9 cellular contexts compared by ENCODE assay signal in the genomic region with DNA sequence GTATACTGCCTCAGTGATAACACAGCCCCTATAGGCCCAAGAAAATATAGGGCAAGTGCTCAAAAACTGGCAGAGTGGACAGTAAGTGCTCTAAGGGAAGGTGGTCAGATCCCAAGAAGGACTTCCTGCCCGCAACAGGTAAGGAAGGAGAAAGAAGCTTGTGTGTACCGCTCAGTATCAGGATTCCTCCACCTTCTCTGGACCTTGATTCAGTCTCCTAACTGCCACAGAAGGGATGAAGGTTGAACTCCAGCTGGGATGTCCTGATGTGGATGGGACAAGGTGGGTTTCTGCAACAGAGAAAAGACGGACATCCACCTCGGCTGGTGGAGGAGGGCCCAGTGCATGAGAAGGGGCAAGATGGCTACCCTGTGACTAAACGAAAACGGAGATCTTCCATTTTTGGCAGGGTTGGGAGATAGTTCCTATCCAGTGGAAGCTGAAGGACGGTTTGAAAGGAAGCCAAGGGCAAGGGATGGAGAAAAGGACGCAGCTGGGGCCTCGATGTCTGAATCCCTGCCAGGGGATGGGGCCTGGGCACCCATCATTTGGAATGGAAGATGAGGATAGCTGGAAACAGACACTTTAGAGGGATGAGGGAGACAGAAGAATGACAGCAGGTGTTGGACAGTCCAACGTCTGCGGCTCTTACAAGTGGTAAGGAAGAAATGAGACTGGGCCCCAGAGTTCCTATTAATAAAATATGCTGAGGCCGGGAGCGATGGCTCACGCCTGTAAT. TPM values are rescaled to one million over a fixed set of nuclear protein-coding genes. Genes with fewer than 3 reads are reported as not detected.
DNase-seq lines count a peak whose midpoint lies in the region; FAIRE-seq and TF ChIP-seq lines count a peak whose summit lies in the region.
"Had no signal": no experiment of that assay in that cellular context is flagged by ENCODE, and none has a peak within 500 bp of the region (broad histone marks: within the 10 kb centered on the region; RNA-seq: fewer than 3 reads in every experiment).

No MANE protein-coding gene starts in this region.

- H2AFZ ChIP-seq in astrocyte (ENCODE audit: low read depth, low read length), result no peak overlapping the region

- H3K4me3 ChIP-seq in AG10803 (ENCODE audit: low read length), result peak overlapping the region; percentile 12; the same call in 1 of the 2 replicates
- peak overlapping the region; percentile 77 for H3K4me3 ChIP-seq in HL-60 (replicated peaks; ENCODE audit: insufficient read depth, low read length)
- no peak overlapping the region for H3K4me3 ChIP-seq in astrocyte (ENCODE audit: insufficient read depth, low read depth, low read length)
- H3K4me3 ChIP-seq in mucosa of stomach (ENCODE audit: low read length), result no peak overlapping the region

- no peaks in the 10 kb centered on the region for H3K27me3 Mint-ChIP-seq in astrocyte (ENCODE audit: low read depth, unreplicated experiment)

- peaks cover 5% of the 10 kb centered on the region for H3K4me1 Mint-ChIP-seq in astrocyte (ENCODE audit: low read depth, unreplicated experiment)

- no peaks in the 10 kb centered on the region for H3K9me3 Mint-ChIP-seq in astrocyte (ENCODE audit: unreplicated experiment)

- peak overlapping the region; percentile 97 for H3K4me3 Mint-ChIP-seq in astrocyte (ENCODE audit: unreplicated experiment)

- DNase-seq in AG10803 (ENCODE audit: low read depth) (no peak), HL-60 (ENCODE audit: low read depth in 1 of 2, low spot score in 1 of 2) (no peak), astrocyte (ENCODE audit: low read depth) (no peak), NCI-H146 (lab: John Stamatoyannopoulos, UW) (no peak), NCI-H1092 treated with DMSO at 0.1 percent for 48 hours (lab: John Stamatoyannopoulos, UW) (no peak), retina (no peak), SK-N-DZ (ENCODE audit: low spot score) (no peak)
- DNase-seq: NCI-H2171 had no signal

- H3K9me3 ChIP-seq in astrocyte (ENCODE audit: insufficient read depth, low read depth, low read length), result no peaks in the 10 kb centered on the region
- H3K9me3 ChIP-seq in mucosa of stomach (ENCODE audit: control insufficient read depth, low read length), result no peaks in the 10 kb centered on the region

- H3K27me3 ChIP-seq in HL-60 (ENCODE audit: insufficient read depth, poor library complexity, severe bottlenecking), result no peaks in the 10 kb centered on the region
- no peaks in the 10 kb centered on the region for H3K27me3 ChIP-seq in astrocyte (ENCODE audit: insufficient read depth, low read length)
- H3K27me3 ChIP-seq in mucosa of stomach (ENCODE audit: control insufficient read depth, insufficient read depth, low read length), result no peaks in the 10 kb centered on the region

- H3K36me3 ChIP-seq in astrocyte (ENCODE audit: insufficient read depth, low read length), result peaks cover 6% of the 10 kb centered on the region
- no peaks in the 10 kb centered on the region for H3K36me3 ChIP-seq in mucosa of stomach (ENCODE audit: control insufficient read depth, insufficient read depth, low read length)

- H3K79me2 ChIP-seq in astrocyte (ENCODE audit: insufficient read depth, low read length), result peaks cover 64% of the 10 kb centered on the region

- H3K27ac Mint-ChIP-seq in astrocyte (ENCODE audit: unreplicated experiment), result peak overlapping the region; percentile 95

- H3K9ac ChIP-seq in astrocyte (ENCODE audit: low read length) (no peak overlapping the region), mucosa of stomach (ENCODE audit: low read length) (peak overlapping the region; percentile 78)

- H4K20me1 ChIP-seq in astrocyte (ENCODE audit: insufficient read depth, low read length), result peaks cover 45% of the 10 kb centered on the region

- H3K36me3 Mint-ChIP-seq in astrocyte (ENCODE audit: low read depth, unreplicated experiment), result peaks cover 17% of the 10 kb centered on the region

- H3K4me1 ChIP-seq in astrocyte (ENCODE audit: insufficient read depth, low read length), result peaks cover 6% of the 10 kb centered on the region
- H3K4me1 ChIP-seq in mucosa of stomach (ENCODE audit: control insufficient read depth, insufficient read depth, low read length), result peaks cover 15% of the 10 kb centered on the region

- H3K4me2 ChIP-seq in astrocyte (ENCODE audit: low read length), result peak overlapping the region; percentile 98

- TF ChIP-seq CTCF in AG10803 (conservative IDR thresholded peaks at IDR 0.05; ENCODE audit: low read length) (no peak), HL-60 (IDR thresholded peaks at IDR 0.05; ENCODE audit: insufficient read depth, low read length) (no peak), astrocyte (IDR thresholded peaks at IDR 0.05; ENCODE audit: insufficient read depth, low read depth, low read length) (no peak)

- H3K27ac ChIP-seq in HL-60 (replicated peaks) (peak overlapping the region; percentile 99), astrocyte (ENCODE audit: low read depth, low read length) (peak overlapping the region; percentile 15)

- no peak for FAIRE-seq in astrocyte (lab: Jason Lieb, UNC)

RNA-seq across cellular contexts. Expression of gene ATF5, which starts 1.3 kb away (rescaled TPM):
- 30.8 and 35.5 TPM in 2 replicates for total RNA-seq in astrocyte
- 1.9 and 3.8 TPM in 2 replicates for polyA plus RNA-seq in SK-N-DZ (2014; cell fraction: cytosol; rRNA removed)
- polyA plus RNA-seq in SK-N-DZ (2014; cell fraction: nucleus; rRNA removed), result 1.3 and 3.4 TPM in 2 replicates

RNA-seq across cellular contexts. Expression of gene NUP62, which starts 1.6 kb away (rescaled TPM):
- total RNA-seq in astrocyte, result 42.7 and 49.5 TPM in 2 replicates
- polyA plus RNA-seq in SK-N-DZ (2014; cell fraction: cytosol; rRNA removed), result 61.4 and 63.4 TPM in 2 replicates
- polyA plus RNA-seq in SK-N-DZ (2014; cell fraction: nucleus; rRNA removed), result 19.8 and 22.5 TPM in 2 replicates

RNA-seq across cellular contexts. Expression of gene IL4I1, which starts 31.0 kb away (rescaled TPM):
- 0.27 and 0.50 TPM in 2 replicates for total RNA-seq in astrocyte
- polyA plus RNA-seq in SK-N-DZ (2014; cell fraction: cytosol; rRNA removed), result not detected in 2 replicates
- polyA plus RNA-seq in SK-N-DZ (2014; cell fraction: nucleus; rRNA removed), result not detected in 2 replicates

RNA-seq across cellular contexts. Expression of gene SIGLEC11, which starts 33.3 kb away (rescaled TPM):
- not detected in 2 replicates for total RNA-seq in astrocyte
- not detected in 2 replicates for polyA plus RNA-seq in SK-N-DZ (2014; cell fraction: cytosol; rRNA removed)
- not detected in 2 replicates for polyA plus RNA-seq in SK-N-DZ (2014; cell fraction: nucleus; rRNA removed)

RNA-seq across cellular contexts. Expression of gene TBC1D17, which starts 50.2 kb away (rescaled TPM):
- total RNA-seq in astrocyte, result 29.1 and 32.2 TPM in 2 replicates
- 4.3 and 5.3 TPM in 2 replicates for polyA plus RNA-seq in SK-N-DZ (2014; cell fraction: cytosol; rRNA removed)
- 10.3 and 15.1 TPM in 2 replicates for polyA plus RNA-seq in SK-N-DZ (2014; cell fraction: nucleus; rRNA removed)

Comparison
In these comparisons a context has a peak if more than half of its experiments do, and no peak if none do; other contexts are left out.
1. H3K4me3 ChIP-seq: peak in AG10803 (single experiment) and HL-60 (single experiment); none in astrocyte (single experiment) and mucosa of stomach (single experiment).